Comparison of ENCODE assay signal across 8 cellular contexts in the genomic region with DNA sequence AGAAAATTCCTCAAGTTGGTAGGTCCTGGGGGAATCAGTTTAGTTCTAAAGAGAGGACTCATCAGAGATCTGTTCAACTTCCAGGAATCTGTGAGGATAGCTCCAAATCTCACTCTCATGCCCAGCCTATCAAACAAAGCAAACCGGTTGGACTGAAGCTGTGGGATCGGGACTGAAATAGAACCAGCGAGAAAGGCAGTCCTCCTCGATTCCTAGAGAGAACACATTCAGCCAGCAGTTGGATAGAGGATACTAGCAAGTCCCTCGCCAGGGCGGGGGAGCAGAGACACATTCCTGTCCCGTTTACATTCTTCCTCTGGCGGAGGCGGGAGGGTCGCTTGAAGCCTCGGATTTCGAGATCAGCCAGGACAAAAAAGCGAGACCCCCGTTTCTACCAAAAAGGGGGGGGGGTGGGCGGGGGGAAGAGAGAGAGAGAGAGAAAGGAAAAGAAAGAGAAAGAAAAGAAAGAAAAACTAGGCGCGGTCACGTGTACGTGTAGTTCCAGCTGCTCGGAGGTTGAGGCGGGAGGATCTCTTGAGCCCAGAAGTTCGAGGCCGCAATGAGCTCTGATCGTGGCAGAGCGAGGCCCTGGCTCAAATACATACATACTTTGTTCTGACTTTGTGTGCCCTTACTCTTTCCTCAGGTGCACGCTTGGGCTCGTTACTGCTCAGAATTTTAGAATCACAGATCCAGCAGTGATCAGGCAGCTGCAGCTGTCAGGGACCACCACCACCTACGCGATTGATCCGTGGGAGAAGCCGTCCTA. TPM values are rescaled to one million over a fixed set of nuclear protein-coding genes. Genes with fewer than 3 reads are reported as not detected.
DNase-seq lines count a peak whose midpoint lies in the region; ATAC-seq and TF ChIP-seq lines count a peak whose summit lies in the region.

No MANE protein-coding gene starts in this region.

- no peaks in the 10 kb centered on the region for H3K36me3 ChIP-seq in gastroesophageal sphincter

- WGBS in gastroesophageal sphincter (ENCODE audit: low coverage in 1 of 2), 2 donors: 10% methylated on average over 16 to 18 of the region's 31 CpGs

- peak overlapping the region; percentile 74 for H3K4me3 Mint-ChIP-seq in activated naive CD8-positive, alpha-beta T cell treated with anti-CD3 and anti-CD28 coated beads for 36 hours
- H3K4me3 Mint-ChIP-seq in natural killer cell treated with Interleukin-12 subunit alpha and Interleukin-12 subunit beta and Interleukin-15 and Interleukin-18, amount 100 ng/mL, for 72 hours: peak overlapping the region; percentile 64

- H3K9me3 Mint-ChIP-seq in activated naive CD8-positive, alpha-beta T cell treated with anti-CD3 and anti-CD28 coated beads for 36 hours: peaks cover 3% of the 10 kb centered on the region
- no peaks in the 10 kb centered on the region for H3K9me3 Mint-ChIP-seq in natural killer cell treated with Interleukin-12 subunit alpha and Interleukin-12 subunit beta and Interleukin-15 and Interleukin-18, amount 100 ng/mL, for 72 hours

- DNase-seq in A172 (ENCODE audit: low spot score) (peak; percentile 97), GM12865 (ENCODE audit: low read depth) (peak; percentile 11), NCI-H446 treated with DMSO at 0.1 percent for 48 hours (lab: John Stamatoyannopoulos, UW) (peak; percentile 96)
- DNase-seq in activated naive CD8-positive, alpha-beta T cell treated with anti-CD3 and anti-CD28 coated beads for 36 hours: no peak
- DNase-seq in natural killer cell treated with Interleukin-12 subunit alpha and Interleukin-12 subunit beta and Interleukin-15 and Interleukin-18, amount 100 ng/mL, for 72 hours (ENCODE audit: low spot score): no peak
- no peak for DNase-seq in stimulated activated naive CD4-positive, alpha-beta T cell treated with Interleukin-2 at 50 U/mL for 16 hours (lab: John Stamatoyannopoulos, UW)

- peaks cover 4% of the 10 kb centered on the region for H3K36me3 Mint-ChIP-seq in activated naive CD8-positive, alpha-beta T cell treated with anti-CD3 and anti-CD28 coated beads for 36 hours
- H3K36me3 Mint-ChIP-seq in natural killer cell treated with Interleukin-12 subunit alpha and Interleukin-12 subunit beta and Interleukin-15 and Interleukin-18, amount 100 ng/mL, for 72 hours: peaks cover 4% of the 10 kb centered on the region

- H3K4me1 ChIP-seq in gastroesophageal sphincter: peaks cover 0 to 31% (median 0%) of the 10 kb centered on the region in 3 donors

- TF ChIP-seq POLR2A in gastroesophageal sphincter (IDR thresholded peaks at IDR 0.05): no peak

- no peak for TF ChIP-seq CTCF in GM12865 (IDR thresholded peaks at IDR 0.05; ENCODE audit: insufficient read depth, low read depth, low read length, missing control alignments)
- no peak for TF ChIP-seq CTCF in gastroesophageal sphincter (IDR thresholded peaks at IDR 0.05)

- peak overlapping the region; percentile 85 to 89 (median 86) for H3K27ac ChIP-seq in gastroesophageal sphincter

- H3K4me3 ChIP-seq in GM12865 (ENCODE audit: low read depth, low read length): no peak overlapping the region
- H3K4me3 ChIP-seq in gastroesophageal sphincter: peak overlapping the region; percentile 60 to 98

- peaks cover 19% of the 10 kb centered on the region for H3K27me3 ChIP-seq in gastroesophageal sphincter

- no peak for TF ChIP-seq EP300 in gastroesophageal sphincter (IDR thresholded peaks at IDR 0.05)

- H3K4me1 Mint-ChIP-seq in activated naive CD8-positive, alpha-beta T cell treated with anti-CD3 and anti-CD28 coated beads for 36 hours: peaks cover 31% of the 10 kb centered on the region
- peaks cover 41 to 46% of the 10 kb centered on the region in 2 donors for H3K4me1 Mint-ChIP-seq in natural killer cell treated with Interleukin-12 subunit alpha and Interleukin-12 subunit beta and Interleukin-15 and Interleukin-18, amount 100 ng/mL, for 72 hours (ENCODE audit: low read depth in 2 of 2)

- no peaks in the 10 kb centered on the region for H3K9me3 ChIP-seq in gastroesophageal sphincter

- peak; percentile 86 for ATAC-seq in gastroesophageal sphincter
- ATAC-seq in natural killer cell treated with Interleukin-12 subunit alpha and Interleukin-12 subunit beta and Interleukin-15 and Interleukin-18, amount 100 ng/mL, for 72 hours: no peak
- ATAC-seq in GM21447 (IDR thresholded peaks at IDR 0.05; ENCODE audit: unreplicated experiment): no peak

- peaks cover 50% of the 10 kb centered on the region for H3K27me3 Mint-ChIP-seq in activated naive CD8-positive, alpha-beta T cell treated with anti-CD3 and anti-CD28 coated beads for 36 hours
- peaks cover 24 to 44% of the 10 kb centered on the region in 2 donors for H3K27me3 Mint-ChIP-seq in natural killer cell treated with Interleukin-12 subunit alpha and Interleukin-12 subunit beta and Interleukin-15 and Interleukin-18, amount 100 ng/mL, for 72 hours

- no peak overlapping the region for H3K27ac Mint-ChIP-seq in activated naive CD8-positive, alpha-beta T cell treated with anti-CD3 and anti-CD28 coated beads for 36 hours
- no peak overlapping the region for H3K27ac Mint-ChIP-seq in natural killer cell treated with Interleukin-12 subunit alpha and Interleukin-12 subunit beta and Interleukin-15 and Interleukin-18, amount 100 ng/mL, for 72 hours

RNA-seq across cellular contexts. Expression of a gene that starts 19.5 kb away (rescaled TPM):
- total RNA-seq in A172 (2014; rRNA removed; shearing (Covaris generic)): 0.72 and 1.2 TPM in 2 replicates
- total RNA-seq in activated naive CD8-positive, alpha-beta T cell treated with anti-CD3 and anti-CD28 coated beads for 36 hours: 1 to 10 TPM; 1.0 TPM
- total RNA-seq in gastroesophageal sphincter: 1 to 10 TPM in 1 of 4 donors, under 1 TPM in 3; 0.35 to 1.4 (median 0.88) TPM
- under 1 TPM; 0.19 to 0.28 TPM for total RNA-seq in natural killer cell treated with Interleukin-12 subunit alpha and Interleukin-12 subunit beta and Interleukin-15 and Interleukin-18, amount 100 ng/mL, for 72 hours

RNA-seq across cellular contexts. Expression of a gene that starts 59.4 kb away (rescaled TPM):
- not detected in 2 replicates for total RNA-seq in A172 (2014; rRNA removed; shearing (Covaris generic))
- not detected for total RNA-seq in activated naive CD8-positive, alpha-beta T cell treated with anti-CD3 and anti-CD28 coated beads for 36 hours
- not detected for total RNA-seq in gastroesophageal sphincter
- total RNA-seq in natural killer cell treated with Interleukin-12 subunit alpha and Interleukin-12 subunit beta and Interleukin-15 and Interleukin-18, amount 100 ng/mL, for 72 hours: not detected

Comparison
In these comparisons a context has a peak if more than half of its experiments do, and no peak if none do; other contexts are left out.
1. DNase-seq: peak in A172 (single experiment), GM12865 (single experiment) and NCI-H446 treated with DMSO at 0.1 percent for 48 hours (single experiment); none in activated naive CD8-positive, alpha-beta T cell treated with anti-CD3 and anti-CD28 coated beads for 36 hours (single experiment), natural killer cell treated with Interleukin-12 subunit alpha and Interleukin-12 subunit beta and Interleukin-15 and Interleukin-18, amount 100 ng/mL, for 72 hours (single experiment) and stimulated activated naive CD4-positive, alpha-beta T cell treated with Interleukin-2 at 50 U/mL for 16 hours (single experiment).